ENCODE assay signal across 25 cellular contexts in the genomic region with DNA sequence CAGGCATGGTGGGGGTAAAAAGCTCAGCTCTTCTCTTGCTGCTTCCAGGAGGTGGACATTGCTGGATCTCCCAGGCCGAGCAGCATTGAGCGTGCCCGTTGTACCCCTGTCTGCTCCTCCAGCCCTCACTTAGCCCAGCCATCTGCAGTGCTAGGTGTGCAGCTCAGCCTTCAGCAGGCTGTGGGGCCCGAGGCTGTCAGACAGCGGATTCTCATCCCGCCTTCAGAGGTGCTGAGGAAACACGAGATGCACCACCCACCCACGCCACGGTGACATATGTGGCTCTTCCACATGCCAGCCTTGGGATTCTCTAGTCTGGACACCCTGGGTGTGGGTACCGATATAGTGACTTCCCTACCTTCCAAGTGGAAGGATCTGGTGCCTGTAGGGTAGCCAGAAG.
"Had no signal": no experiment of that assay in that cellular context is flagged by ENCODE, and none has a peak within 500 bp of the region (broad histone marks: within the 10 kb centered on the region; RNA-seq: fewer than 3 reads in every experiment).

No MANE protein-coding gene starts in this region.

- ATAC-seq: heart left ventricle; left cardiac atrium; left lobe of liver; lower lobe of right lung; naive thymus-derived CD8-positive, alpha-beta T cell; pancreas; right lobe of liver; stimulated activated naive B cell treated with anti-CD40 and anti-IgM and Interleukin-4, amounts not matched to agents 10 μg/mL and 1 μg/mL and 100 μg/mL, for 72 hours; stimulated activated naive CD8-positive, alpha-beta T cell treated with anti-CD3 and anti-CD28 coated beads, Interleukin-15, Interleukin-2, amounts not matched to agents 100 U/mL and 50 U/mL, for 24 hours had no signal

- H3K4me3 ChIP-seq: heart left ventricle, hepatocyte, lower lobe of right lung, pancreas, right atrium auricular region, right lobe of liver, smooth muscle cell, stomach, testis, tibial artery, uterus had no signal

- DNase-seq: islet precursor cell; kidney glomerular epithelial cell; left cardiac atrium; lower lobe of right lung; mammary epithelial cell; mesenchymal stem cell; naive thymus-derived CD8-positive, alpha-beta T cell; nucleus accumbens; stimulated activated CD4-positive, alpha-beta T cell treated with anti-CD3 and anti-CD28 coated beads, Interleukin-12 subunit alpha, Interleukin-12 subunit beta, amount 100 ng/mL, for 4 hours; stimulated activated CD4-positive, alpha-beta T cell treated with anti-CD3 and anti-CD28 coated beads, Interleukin-15, amount 100 ng/mL, for 24 hours; stimulated activated CD4-positive, alpha-beta T cell treated with anti-CD3 and anti-CD28 coated beads, Interleukin-2, amount 100 ng/mL, for 24 hours; stimulated activated CD4-positive, alpha-beta T cell treated with anti-CD3 and anti-CD28 coated beads, Interleukin-4, amount 100 ng/mL, for 1 hour; stimulated activated naive B cell treated with anti-CD40 and anti-IgM and Interleukin-4, amounts not matched to agents 10 μg/mL and 1 μg/mL and 100 μg/mL, for 72 hours; stimulated activated naive CD8-positive, alpha-beta T cell treated with anti-CD3 and anti-CD28 coated beads, Interleukin-15, Interleukin-2, amounts not matched to agents 100 U/mL and 50 U/mL, for 24 hours; stomach; testis; tibial artery; uterus had no signal

- H3K36me3 ChIP-seq: heart left ventricle, lower lobe of right lung, pancreas, right atrium auricular region, right lobe of liver, stomach, tibial artery, uterus had no signal

- H3K27me3 ChIP-seq: pancreas, right atrium auricular region, right lobe of liver, testis, uterus had no signal

- H3K9me3 ChIP-seq: heart left ventricle, lower lobe of right lung, pancreas, right atrium auricular region, right lobe of liver, stomach, testis, tibial artery, uterus had no signal

- FAIRE-seq: pancreas had no signal

- H3K4me1 ChIP-seq: lower lobe of right lung, pancreas, right lobe of liver, stomach, uterus had no signal

- H3K27ac ChIP-seq: hepatocyte, lower lobe of right lung, pancreas, right lobe of liver, stomach, testis, tibial artery, uterus had no signal
